In genomic region chrX:54181196-54181953, GRCh38 we compare ENCODE assay signal across 8 cellular contexts. TPM values are rescaled to one million over a fixed set of nuclear protein-coding genes. Genes with fewer than 3 reads are reported as not detected.
DNase-seq lines count a peak whose midpoint lies in the region; ATAC-seq and TF ChIP-seq lines count a peak whose summit lies in the region.

No MANE protein-coding gene starts in this region.

- intact Hi-C loops in stomach (cut with DNase I; ENCODE audit: low total_unique reads) = no loop called here

- H3K27ac ChIP-seq in stomach = peak overlapping the region in 3 of 5 donors; percentile 87 to 94 (median 91)

- WGBS in stomach, 5 donors = 26 to 52% (median 40%) methylated on average over 4 of the region's 4 CpGs

- ATAC-seq in SK-N-SH treated with all-trans-retinoic acid at 6 μM for 48 hours (peak; percentile 14), GM19023 (IDR thresholded peaks at IDR 0.05; ENCODE audit: unreplicated experiment) (no peak)

- H3K9me3 ChIP-seq in stomach = no peaks in the 10 kb centered on the region

- peak overlapping the region; percentile 82 for H3K4me3 Mint-ChIP-seq in T-helper 1 cell treated with Interleukin-12 subunit alpha and Interleukin-12 subunit beta and Interleukin-4 antibody, amounts not matched to agents 30 μg/mL and 1 μg/mL, for 36 hours

- H3K27me3 ChIP-seq in stomach = no peaks in the 10 kb centered on the region

- peaks cover 40% of the 10 kb centered on the region for H3K4me1 Mint-ChIP-seq in T-helper 1 cell treated with Interleukin-12 subunit alpha and Interleukin-12 subunit beta and Interleukin-4 antibody, amounts not matched to agents 30 μg/mL and 1 μg/mL, for 36 hours (ENCODE audit: low read depth)

- H3K4me3 ChIP-seq in fibroblast of villous mesenchyme (ENCODE audit: low read depth, low read length) (peak overlapping the region; percentile 68), stomach (peak overlapping the region; percentile 65 to 96 (median 78))

- H3K27me3 Mint-ChIP-seq in T-helper 1 cell treated with Interleukin-12 subunit alpha and Interleukin-12 subunit beta and Interleukin-4 antibody, amounts not matched to agents 30 μg/mL and 1 μg/mL, for 36 hours (ENCODE audit: low read depth) = no peaks in the 10 kb centered on the region

- no peak for TF ChIP-seq POLR2A in stomach (IDR thresholded peaks at IDR 0.05)

- TF ChIP-seq CTCF in fibroblast of villous mesenchyme (IDR thresholded peaks at IDR 0.05; ENCODE audit: insufficient read depth, low read depth, low read length) (no peak), stomach (IDR thresholded peaks at IDR 0.05) (no peak)

- TF ChIP-seq EP300 in stomach (IDR thresholded peaks at IDR 0.05) = no peak

- DNase-seq in T-helper 1 cell = no peak
- peak; percentile 28 for DNase-seq in fibroblast of villous mesenchyme (ENCODE audit: low read depth)
- DNase-seq in stomach = no peak
- DNase-seq in NK-92 (lab: John Stamatoyannopoulos, UW; ENCODE audit: unreplicated experiment) = no peak
- no peak for DNase-seq in DMS153 (lab: John Stamatoyannopoulos, UW)

- H3K4me1 ChIP-seq in stomach = peaks cover 0 to 46% (median 20%) of the 10 kb centered on the region in 4 donors

- H3K36me3 ChIP-seq in stomach = no peaks in the 10 kb centered on the region

- H3K36me3 Mint-ChIP-seq in T-helper 1 cell treated with Interleukin-12 subunit alpha and Interleukin-12 subunit beta and Interleukin-4 antibody, amounts not matched to agents 30 μg/mL and 1 μg/mL, for 36 hours (ENCODE audit: low read depth) = peaks cover 24% of the 10 kb centered on the region

- peak overlapping the region; percentile 81 for H3K27ac Mint-ChIP-seq in T-helper 1 cell treated with Interleukin-12 subunit alpha and Interleukin-12 subunit beta and Interleukin-4 antibody, amounts not matched to agents 30 μg/mL and 1 μg/mL, for 36 hours

- H3K9me3 Mint-ChIP-seq in T-helper 1 cell treated with Interleukin-12 subunit alpha and Interleukin-12 subunit beta and Interleukin-4 antibody, amounts not matched to agents 30 μg/mL and 1 μg/mL, for 36 hours = no peaks in the 10 kb centered on the region

TF ChIP-seq in SK-N-SH treated with all-trans-retinoic acid at 6 μM for 48 hours, 23 proteins besides CTCF, POLR2A, EP300 and RAD21:
- TF ChIP-seq ZFP3 (CRISPR knock-in tag; IDR thresholded peaks at IDR 0.05) (no peak), GLIS3 (CRISPR knock-in tag; IDR thresholded peaks at IDR 0.05) (no peak), CSDC2 (CRISPR knock-in tag; IDR thresholded peaks at IDR 0.05) (no peak), ZNF70 (CRISPR knock-in tag; IDR thresholded peaks at IDR 0.05) (no peak), ZNF565 (CRISPR knock-in tag; conservative IDR thresholded peaks at IDR 0.05; ENCODE audit: low read depth) (no peak), OSR1 (CRISPR knock-in tag; IDR thresholded peaks at IDR 0.05) (no peak), PPARA (CRISPR knock-in tag; IDR thresholded peaks at IDR 0.05; ENCODE audit: borderline replicate concordance) (no peak), ZC3H10 (CRISPR knock-in tag; IDR thresholded peaks at IDR 0.05) (no peak)

RNA-seq across cellular contexts. Expression of gene FAM120C, which starts 1.7 kb away (rescaled TPM):
- 7.7 and 8.6 TPM in 2 replicates for total RNA-seq in fibroblast of villous mesenchyme
- total RNA-seq in stomach = 10 to 100 TPM in 2 of 5 donors, 1 to 10 TPM in 3; 2.6 to 23.9 (median 7.5) TPM
- polyA plus RNA-seq in stomach = 1 to 10 TPM; 1.8 to 3.6 (median 2.3) TPM
